18 cellular contexts compared by ENCODE assay signal in genomic region chr17:17888821-17889220, GRCh38. TPM values are rescaled to one million over a fixed set of nuclear protein-coding genes. Genes with fewer than 3 reads are reported as not detected.
A peak's percentile ranks its signal among the peaks of the same experiment; 100 is the strongest.
DNase-seq lines count a peak whose midpoint lies in the region; ATAC-seq and TF ChIP-seq lines count a peak whose summit lies in the region.
"Had no signal": no experiment of that assay in that cellular context is flagged by ENCODE, and none has a peak within 500 bp of the region (broad histone marks: within the 10 kb centered on the region; RNA-seq: fewer than 3 reads in every experiment).

No MANE protein-coding gene starts in this region.

- no peaks in the 10 kb centered on the region for H3K79me1 ChIP-seq in H9 (ENCODE audit: insufficient read depth, low read depth, low read length, poor library complexity, severe bottlenecking)

- H3T11ph ChIP-seq in H9 (ENCODE audit: low read length) = no peak overlapping the region

- H3K23ac ChIP-seq in H9 (ENCODE audit: insufficient read length, low read depth, low read length) = no peak overlapping the region

- peaks cover 2% of the 10 kb centered on the region for H4K20me1 ChIP-seq in H9 (ENCODE audit: control insufficient read depth, insufficient read depth, insufficient read length)

- peaks cover 12% of the 10 kb centered on the region for H3K36me3 ChIP-seq in BJ (ENCODE audit: control insufficient read depth, insufficient read depth, low read length)

- H3K56ac ChIP-seq in H9 (ENCODE audit: insufficient read length, low read depth, low read length) = no peak overlapping the region

- H3K79me2 ChIP-seq in H9 (ENCODE audit: insufficient read depth, low read length) = no peaks in the 10 kb centered on the region

- in situ Hi-C loops in astrocyte of the spinal cord (cut with HindIII; ENCODE audit: low sequenced_read_pairs) = no loop called here

- no peak overlapping the region for H3K4me3 Mint-ChIP-seq in H9
- no peak overlapping the region for H3K4me3 Mint-ChIP-seq in memory B cell
- H3K4me3 Mint-ChIP-seq: activated naive CD4-positive, alpha-beta T cell treated with anti-CD3 and anti-CD28 coated beads, Interleukin-2, amount 10 ng/mL, durations not matched to agents 7 days and 5 days; stimulated activated naive B cell treated with anti-CD40 and anti-IgM and Interleukin-4, amounts not matched to agents 10 μg/mL and 1 μg/mL and 100 μg/mL, for 72 hours had no signal

- no peak overlapping the region for H2AFZ ChIP-seq in H9 (ENCODE audit: low read length)

- H3K4me3 ChIP-seq in BJ (ENCODE audit: low read depth, low read length) = no peak overlapping the region
- no peak overlapping the region for H3K4me3 ChIP-seq in astrocyte of the spinal cord (ENCODE audit: low read depth, low read length)
- H3K4me3 ChIP-seq: upper lobe of right lung had no signal

- ATAC-seq in memory B cell (ENCODE audit: low read depth) (no peak), HG03354 (IDR thresholded peaks at IDR 0.05; ENCODE audit: poor library complexity, severe bottlenecking, unreplicated experiment) (no peak), GM19467 (IDR thresholded peaks at IDR 0.05; ENCODE audit: unreplicated experiment) (no peak), GM21367 (IDR thresholded peaks at IDR 0.05; ENCODE audit: unreplicated experiment) (no peak)
- ATAC-seq: stimulated activated naive B cell treated with anti-CD40 and anti-IgM and Interleukin-4, amounts not matched to agents 10 μg/mL and 1 μg/mL and 100 μg/mL, for 72 hours; upper lobe of right lung had no signal

- no peaks in the 10 kb centered on the region for H3K23me2 ChIP-seq in H9 (ENCODE audit: insufficient read length, low read depth, low read length, poor library complexity, severe bottlenecking)

- CTCF ChIA-PET in BJ (lab: Yijun Ruan, JAX) = interaction anchor here (0.7 to 4.5 kb wide), 6 partner anchors 9 to 145 kb away, joined by 3 to 88 read pairs (median 4); no protein-coding TSS in a partner anchor

- POLR2A ChIA-PET in BJ (lab: Charles Lee) = no interaction called here

- H3K27ac Mint-ChIP-seq in H9 (no peak overlapping the region), memory B cell (peak overlapping the region; percentile 41)
- H3K27ac Mint-ChIP-seq: activated naive CD4-positive, alpha-beta T cell treated with anti-CD3 and anti-CD28 coated beads, Interleukin-2, amount 10 ng/mL, durations not matched to agents 7 days and 5 days; stimulated activated naive B cell treated with anti-CD40 and anti-IgM and Interleukin-4, amounts not matched to agents 10 μg/mL and 1 μg/mL and 100 μg/mL, for 72 hours had no signal

- H3K27me3 Mint-ChIP-seq in H9 (ENCODE audit: low read depth) (peaks cover 2% of the 10 kb centered on the region; the same call in 1 of the 2 replicates), memory B cell (no peaks in the 10 kb centered on the region)
- H3K27me3 Mint-ChIP-seq: activated naive CD4-positive, alpha-beta T cell treated with anti-CD3 and anti-CD28 coated beads, Interleukin-2, amount 10 ng/mL, durations not matched to agents 7 days and 5 days; stimulated activated naive B cell treated with anti-CD40 and anti-IgM and Interleukin-4, amounts not matched to agents 10 μg/mL and 1 μg/mL and 100 μg/mL, for 72 hours had no signal

- H3K9me3 Mint-ChIP-seq in H9 = no peaks in the 10 kb centered on the region; a peak in 1 of 5 replicates
- H3K9me3 Mint-ChIP-seq in memory B cell = no peaks in the 10 kb centered on the region
- H3K9me3 Mint-ChIP-seq: activated naive CD4-positive, alpha-beta T cell treated with anti-CD3 and anti-CD28 coated beads, Interleukin-2, amount 10 ng/mL, durations not matched to agents 7 days and 5 days; stimulated activated naive B cell treated with anti-CD40 and anti-IgM and Interleukin-4, amounts not matched to agents 10 μg/mL and 1 μg/mL and 100 μg/mL, for 72 hours had no signal

- WGBS in H9 (ENCODE audit: extremely low coverage, insufficient read length, low lambda C conversion rate) = no CpG with 5 or more reads among the region's 7 CpGs

- no peak overlapping the region for H3K27ac ChIP-seq in H9 (ENCODE audit: insufficient read length, low read depth, low read length)
- H3K27ac ChIP-seq: upper lobe of right lung had no signal

- H2BK20ac ChIP-seq in H9 (ENCODE audit: low read depth, low read length, poor library complexity, severe bottlenecking) = no peak overlapping the region

- no peak overlapping the region for H2AK5ac ChIP-seq in H9 (ENCODE audit: insufficient read length, low read length)

- no peaks in the 10 kb centered on the region for H3K36me3 Mint-ChIP-seq in H9 (ENCODE audit: insufficient read depth in 1 of 3, low read depth in 3 of 3)
- peaks cover 17% of the 10 kb centered on the region for H3K36me3 Mint-ChIP-seq in memory B cell

- no peak overlapping the region for H3K4ac ChIP-seq in H9 (ENCODE audit: low read depth, low read length)

- TF ChIP-seq CTCF in BJ (IDR thresholded peaks at IDR 0.05; ENCODE audit: insufficient read depth, low read depth, low read length) = 0 out of 2 replicates have a peak, but pooled peaks have one; percentile 18
- TF ChIP-seq CTCF in H9 (conservative IDR thresholded peaks at IDR 0.05) = peak; percentile 62
- peak; percentile 20 for TF ChIP-seq CTCF in astrocyte of the spinal cord (IDR thresholded peaks at IDR 0.05; ENCODE audit: low read depth, low read length)

- H3K4me1 ChIP-seq in H9 (ENCODE audit: insufficient read depth, low read length) = peaks cover 12% of the 10 kb centered on the region; the same call in 1 of the 2 replicates

- no peaks in the 10 kb centered on the region for H3K27me3 ChIP-seq in BJ (ENCODE audit: control insufficient read depth, insufficient read depth, low read length)
- H3K27me3 ChIP-seq in H9 (ENCODE audit: insufficient read depth, low read length) = no peaks in the 10 kb centered on the region
- H3K27me3 ChIP-seq: upper lobe of right lung had no signal

- H2BK5ac ChIP-seq in H9 (ENCODE audit: insufficient read length, low read length) = no peak overlapping the region

- DNase-seq in BJ (ENCODE audit: low read depth) = no peak
- DNase-seq in H9 = peak; percentile 73
- DNase-seq in astrocyte of the spinal cord (ENCODE audit: low read depth, low spot score) = no peak
- DNase-seq in memory B cell (ENCODE audit: low spot score in 2 of 2) = no peak
- no peak for DNase-seq in midbrain (lab: John Stamatoyannopoulos, UW)
- DNase-seq: activated CD4-positive, CD25-positive, alpha-beta regulatory T cell treated with anti-CD3 and anti-CD28 coated beads, Interleukin-2, amount 50 U/mL, for 72 hours; activated naive CD4-positive, alpha-beta T cell treated with anti-CD3 and anti-CD28 coated beads, Interleukin-2, amount 10 ng/mL, durations not matched to agents 7 days and 5 days; caudate nucleus; mammary epithelial cell; NCI-H2029; occipital lobe; small intestine; stimulated activated naive B cell treated with anti-CD40 and anti-IgM and Interleukin-4, amounts not matched to agents 10 μg/mL and 1 μg/mL and 100 μg/mL, for 72 hours; T-helper 1 cell; upper lobe of right lung had no signal

- H4K91ac ChIP-seq in H9 (ENCODE audit: insufficient read length, low read depth, low read length) = no peak overlapping the region

- H3K4me1 Mint-ChIP-seq in H9 (peaks cover 46 to 54% of the 10 kb centered on the region in 2 experiments), memory B cell (peaks cover 3% of the 10 kb centered on the region)

- no peak overlapping the region for H4K8ac ChIP-seq in H9 (replicated peaks; ENCODE audit: insufficient read length, low read depth, low read length)

- no peak overlapping the region for H2BK15ac ChIP-seq in H9 (ENCODE audit: low read depth, low read length)

- H3K4me2 ChIP-seq in H9 (ENCODE audit: insufficient read depth, insufficient read length, low read length) = no peak overlapping the region

- H2BK120ac ChIP-seq in H9 (ENCODE audit: low read depth, low read length, poor library complexity, severe bottlenecking) = no peak overlapping the region

- H3K14ac ChIP-seq in H9 (ENCODE audit: insufficient read depth, low read length) = no peak overlapping the region

- H4K5ac ChIP-seq in H9 (ENCODE audit: insufficient read length, low read depth, low read length) = no peak overlapping the region

- H3K9me3 ChIP-seq in H9 (ENCODE audit: control insufficient read depth, low read depth, low read length) = no peaks in the 10 kb centered on the region
- H3K9me3 ChIP-seq: upper lobe of right lung had no signal

- H2BK12ac ChIP-seq in H9 (ENCODE audit: insufficient read length, low read depth, low read length) = no peak overlapping the region

- H3K9ac ChIP-seq in H9 (ENCODE audit: extremely low read depth, insufficient read length, low read length) = no peak overlapping the region

- no peak overlapping the region for H3K18ac ChIP-seq in H9 (ENCODE audit: insufficient read length, low read depth, low read length)

RNA-seq across cellular contexts. Expression of gene SREBF1, which starts 52.0 kb away (rescaled TPM):
- polyA plus RNA-seq in BJ (2011; rRNA removed) = 14.2 and 27.7 TPM in 2 replicates
- 21.8 and 36.8 TPM in 2 replicates for polyA minus RNA-seq in BJ (2011; rRNA and poly(A)+ RNA removed)
- 76.2 and 81.9 TPM in 2 replicates for total RNA-seq in H9 (2021)
